In genomic region chr16:23737423-23738028, GRCh38 we compare ENCODE assay signal across 13 cellular contexts. TPM values are rescaled to one million over a fixed set of nuclear protein-coding genes. Genes with fewer than 3 reads are reported as not detected.
"Had no signal": no experiment of that assay in that cellular context is flagged by ENCODE, and none has a peak within 500 bp of the region (broad histone marks: within the 10 kb centered on the region; RNA-seq: fewer than 3 reads in every experiment).

No MANE protein-coding gene starts in this region.

RNA-seq across cellular contexts. Expression of gene CHP2, which starts 17.3 kb away (rescaled TPM):
- total RNA-seq: naive thymus-derived CD8-positive, alpha-beta T cell; natural killer cell treated with Interleukin-12 subunit alpha and Interleukin-12 subunit beta and Interleukin-15 and Interleukin-18, amount 100 ng/mL, for 72 hours; neural crest cell; omental fat pad; osteocyte; pancreas; pulmonary artery endothelial cell; right atrium auricular region; smooth muscle cell; spleen; upper lobe of right lung had no signal

RNA-seq across cellular contexts. Expression of gene ERN2, which starts 24.5 kb away (rescaled TPM):
- total RNA-seq: naive thymus-derived CD8-positive, alpha-beta T cell; natural killer cell treated with Interleukin-12 subunit alpha and Interleukin-12 subunit beta and Interleukin-15 and Interleukin-18, amount 100 ng/mL, for 72 hours; neural crest cell; omental fat pad; osteocyte; posterior vena cava; pulmonary artery endothelial cell; right atrium auricular region; sciatic nerve; smooth muscle cell; spleen had no signal
